ENCODE assay signal across 19 cellular contexts in the genomic region with DNA sequence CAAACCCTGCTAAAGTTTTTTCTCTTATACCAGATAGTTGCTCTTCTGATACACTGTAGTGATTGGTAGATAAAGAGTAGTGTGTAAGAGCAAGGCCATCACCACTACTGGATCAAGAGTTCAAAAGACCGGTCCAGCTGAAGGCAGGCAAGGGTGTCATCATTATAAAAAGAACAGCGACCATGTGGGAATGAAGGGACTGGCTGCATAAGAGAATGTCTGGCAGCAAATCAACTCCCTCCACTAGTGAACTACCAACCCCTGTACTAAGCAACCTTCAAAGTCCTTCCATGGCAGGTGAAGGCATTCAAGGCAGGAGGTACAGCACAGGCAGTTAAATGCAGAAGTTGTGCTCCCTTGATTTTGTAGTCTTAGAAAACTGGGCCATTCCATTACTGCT.
"Had no signal": no experiment of that assay in that cellular context is flagged by ENCODE, and none has a peak within 500 bp of the region (broad histone marks: within the 10 kb centered on the region; RNA-seq: fewer than 3 reads in every experiment).

No MANE protein-coding gene starts in this region.

- H3K4me3 ChIP-seq: esophagus muscularis mucosa, gastrocnemius medialis, prostate gland, transverse colon had no signal

- H3K27ac ChIP-seq: epithelial cell of prostate, esophagus muscularis mucosa, gastrocnemius medialis, parathyroid adenoma, prostate gland had no signal

- FAIRE-seq: colon, keratinocyte had no signal

- H3K27me3 ChIP-seq: esophagus muscularis mucosa, gastrocnemius medialis, transverse colon had no signal

- DNase-seq: cerebellar nuclear complex; effector memory CD8-positive, alpha-beta T cell; gastrocnemius medialis; immature natural killer cell; left cardiac atrium; naive thymus-derived CD4-positive, alpha-beta T cell; nephron progenitor cell; retina; stimulated activated CD4-positive, alpha-beta T cell treated with anti-CD3 and anti-CD28 coated beads, Interleukin-4, amount 100 ng/mL, for 1 hour; stimulated activated CD8-positive, alpha-beta memory T cell treated with anti-CD3 and anti-CD28 coated beads, Interleukin-4, amount 100 ng/mL, for 48 hours; stimulated activated naive CD8-positive, alpha-beta T cell treated with anti-CD3 and anti-CD28 coated beads, Interleukin-15, Interleukin-2, amounts not matched to agents 100 U/mL and 50 U/mL, for 24 hours; transverse colon had no signal

- H3K36me3 ChIP-seq: esophagus muscularis mucosa, gastrocnemius medialis, prostate gland, transverse colon had no signal

- ATAC-seq: effector memory CD8-positive, alpha-beta T cell; gastrocnemius medialis; naive thymus-derived CD4-positive, alpha-beta T cell; stimulated activated effector memory CD8-positive, alpha-beta T cell treated with anti-CD3 and anti-CD28 coated beads, Interleukin-12 subunit alpha, Interleukin-12 subunit beta, amount 100 ng/mL, for 72 hours; stimulated activated naive CD8-positive, alpha-beta T cell treated with anti-CD3 and anti-CD28 coated beads, Interleukin-15, Interleukin-2, amounts not matched to agents 100 U/mL and 50 U/mL, for 24 hours had no signal

- H3K9me3 ChIP-seq: esophagus muscularis mucosa, gastrocnemius medialis, prostate gland, transverse colon had no signal

- H3K4me1 ChIP-seq: parathyroid adenoma, prostate gland had no signal
